In the genomic region with DNA sequence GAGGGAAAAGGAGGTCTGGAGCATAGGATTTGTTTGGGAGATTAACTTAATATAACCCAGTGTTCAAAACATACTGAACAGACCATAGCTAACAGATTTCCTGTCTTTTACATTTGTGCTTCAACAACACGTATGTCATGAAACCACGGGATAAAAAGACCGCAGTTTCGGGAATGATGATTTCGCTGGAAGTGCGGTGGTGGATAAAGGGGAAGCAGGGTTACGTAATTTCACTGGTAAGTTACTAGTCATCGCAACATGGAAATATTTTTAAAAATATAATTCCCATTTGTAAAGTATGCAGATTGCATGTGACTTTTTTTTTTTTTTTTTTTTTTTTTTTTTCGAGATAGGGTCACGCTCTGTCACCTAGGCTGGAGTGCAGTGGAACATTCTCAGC, we compare ENCODE assay signal across 24 cellular contexts.
"Had no signal": no experiment of that assay in that cellular context is flagged by ENCODE, and none has a peak within 500 bp of the region (broad histone marks: within the 10 kb centered on the region; RNA-seq: fewer than 3 reads in every experiment).

No MANE protein-coding gene starts in this region.

- H3K4me1 ChIP-seq: gastrocnemius medialis, parathyroid adenoma, uterus had no signal

- H3K36me3 ChIP-seq: gastrocnemius medialis, lower lobe of right lung, neural progenitor cell, stomach, thyroid gland, upper lobe of left lung, uterus had no signal

- H3K27ac ChIP-seq: epithelial cell of prostate, gastrocnemius medialis, lower lobe of right lung, neural progenitor cell, parathyroid adenoma, stomach, thyroid gland, upper lobe of left lung, uterus had no signal

- H3K27ac Mint-ChIP-seq: endodermal cell; natural killer cell treated with Interleukin-12 subunit alpha and Interleukin-12 subunit beta and Interleukin-15 and Interleukin-18, amount 100 ng/mL, for 72 hours; neural progenitor cell; progenitor cell of endocrine pancreas; stimulated activated effector memory CD8-positive, alpha-beta T cell treated with anti-CD3 and anti-CD28 coated beads, Interleukin-12 subunit alpha, Interleukin-12 subunit beta, amount 100 ng/mL, for 72 hours had no signal

- H3K4me3 ChIP-seq: gastrocnemius medialis, lower lobe of right lung, mucosa of descending colon, neural progenitor cell, stomach, thyroid gland, upper lobe of left lung, uterus had no signal

- ATAC-seq: esophagus mucosa; gastrocnemius medialis; left ventricle myocardium superior; lower lobe of right lung; mucosa of descending colon; natural killer cell treated with Interleukin-12 subunit alpha and Interleukin-12 subunit beta and Interleukin-15 and Interleukin-18, amount 100 ng/mL, for 72 hours; sciatic nerve; stimulated activated effector memory CD8-positive, alpha-beta T cell treated with anti-CD3 and anti-CD28 coated beads, Interleukin-12 subunit alpha, Interleukin-12 subunit beta, amount 100 ng/mL, for 72 hours had no signal

- H3K4me2 ChIP-seq: neural progenitor cell had no signal

- H3K27me3 ChIP-seq: gastrocnemius medialis, neural progenitor cell, stomach, thyroid gland, upper lobe of left lung, uterus had no signal

- H3K4me3 Mint-ChIP-seq: endodermal cell; naive B cell; natural killer cell treated with Interleukin-12 subunit alpha and Interleukin-12 subunit beta and Interleukin-15 and Interleukin-18, amount 100 ng/mL, for 72 hours; neural progenitor cell; stimulated activated effector memory CD8-positive, alpha-beta T cell treated with anti-CD3 and anti-CD28 coated beads, Interleukin-12 subunit alpha, Interleukin-12 subunit beta, amount 100 ng/mL, for 72 hours had no signal

- DNase-seq: effector CD8-positive, alpha-beta T cell; endodermal cell; foreskin fibroblast; gastrocnemius medialis; head of caudate nucleus; left ventricle myocardium superior; lower lobe of right lung; mucosa of descending colon; naive B cell; stimulated activated CD4-positive, alpha-beta T cell treated with anti-CD3 and anti-CD28 coated beads, Interleukin-2, amount 100 ng/mL, for 24 hours; stimulated activated CD4-positive, alpha-beta T cell treated with anti-CD3 and anti-CD28 coated beads, Interleukin-4, amount 100 ng/mL, for 24 hours; stimulated activated naive CD4-positive, alpha-beta T cell treated with Interleukin-2 at 50 U/mL for 16 hours; stomach; thyroid gland; upper lobe of left lung; uterus had no signal

- H3K9me3 Mint-ChIP-seq: endodermal cell; naive B cell; natural killer cell treated with Interleukin-12 subunit alpha and Interleukin-12 subunit beta and Interleukin-15 and Interleukin-18, amount 100 ng/mL, for 72 hours; neural progenitor cell; stimulated activated effector memory CD8-positive, alpha-beta T cell treated with anti-CD3 and anti-CD28 coated beads, Interleukin-12 subunit alpha, Interleukin-12 subunit beta, amount 100 ng/mL, for 72 hours had no signal

- H3K9me3 ChIP-seq: gastrocnemius medialis, lower lobe of right lung, mucosa of descending colon, stomach, thyroid gland, upper lobe of left lung, uterus had no signal

- H3K36me3 Mint-ChIP-seq: naive B cell; natural killer cell treated with Interleukin-12 subunit alpha and Interleukin-12 subunit beta and Interleukin-15 and Interleukin-18, amount 100 ng/mL, for 72 hours; neural progenitor cell; stimulated activated effector memory CD8-positive, alpha-beta T cell treated with anti-CD3 and anti-CD28 coated beads, Interleukin-12 subunit alpha, Interleukin-12 subunit beta, amount 100 ng/mL, for 72 hours had no signal

- H3K9ac ChIP-seq: neural progenitor cell, parathyroid adenoma had no signal
